11 cellular contexts compared by ENCODE assay signal in genomic region chr1:161548749-161549406, GRCh38. TPM values are rescaled to one million over a fixed set of nuclear protein-coding genes. Genes with fewer than 3 reads are reported as not detected.
DNase-seq lines count a peak whose midpoint lies in the region; ATAC-seq and TF ChIP-seq lines count a peak whose summit lies in the region.
"Not testable (repeated sequence)": the region's sequence is repeated elsewhere in the genome, so short reads cannot be mapped to it uniquely, and the experiment has no call there.
"Had no signal": no experiment of that assay in that cellular context is flagged by ENCODE, and none has a peak within 500 bp of the region (broad histone marks: within the 10 kb centered on the region; RNA-seq: fewer than 3 reads in every experiment).

No MANE protein-coding gene starts in this region.

- not testable (repeated sequence) for H3K4me1 ChIP-seq in heart left ventricle; right cardiac atrium (ENCODE audit: control insufficient read depth, insufficient read depth, low read length); right lobe of liver

- 83 to 100% (median 90%) methylated on average over 1 of the region's 2 CpGs for WGBS in heart left ventricle, 4 donors
- 74% methylated on average over 1 of the region's 2 CpGs for WGBS in right cardiac atrium
- WGBS in right lobe of liver (ENCODE audit: insufficient coverage, low coverage, low lambda C conversion rate, missing lambda C conversion rate), result 30% methylated on average over 1 of the region's 2 CpGs

- H3K27ac Mint-ChIP-seq in dendritic cell treated with granulocyte-macrophage colony-stimulating factor and Interleukin-4, amounts not matched to agents 40 ng/mL and 50 ng/mL, for 4 days, result peak overlapping the region; percentile 70
- H3K27ac Mint-ChIP-seq in natural killer cell, result peak overlapping the region; percentile 97 to 100
- H3K27ac Mint-ChIP-seq in stimulated activated effector memory CD8-positive, alpha-beta T cell treated with anti-CD3 and anti-CD28 coated beads, Interleukin-12 subunit alpha, Interleukin-12 subunit beta, amount 100 ng/mL, for 72 hours, result peak overlapping the region; percentile 61

- H3K27me3 Mint-ChIP-seq in dendritic cell treated with granulocyte-macrophage colony-stimulating factor and Interleukin-4, amounts not matched to agents 40 ng/mL and 50 ng/mL, for 4 days; natural killer cell (ENCODE audit: low read depth in 2 of 2): not testable (repeated sequence)

- H3K9me3 ChIP-seq in heart left ventricle; right cardiac atrium (ENCODE audit: control insufficient read depth, low read length); right lobe of liver: not testable (repeated sequence)

- H3K36me3 ChIP-seq in heart left ventricle, right lobe of liver: not testable (repeated sequence)

- not testable (repeated sequence) for H3K9me3 Mint-ChIP-seq in dendritic cell treated with granulocyte-macrophage colony-stimulating factor and Interleukin-4, amounts not matched to agents 40 ng/mL and 50 ng/mL, for 4 days; natural killer cell; stimulated activated effector memory CD8-positive, alpha-beta T cell treated with anti-CD3 and anti-CD28 coated beads, Interleukin-12 subunit alpha, Interleukin-12 subunit beta, amount 100 ng/mL, for 72 hours

- H3K4me3 ChIP-seq in heart left ventricle, result peak overlapping the region in 1 of 12 donors; percentile 53
- not testable (repeated sequence) for H3K4me3 ChIP-seq in right cardiac atrium (ENCODE audit: low read length)
- peak overlapping the region in 1 of 3 donors; percentile 13 for H3K4me3 ChIP-seq in right lobe of liver

- peak overlapping the region; percentile 57 for H3K4me3 Mint-ChIP-seq in dendritic cell treated with granulocyte-macrophage colony-stimulating factor and Interleukin-4, amounts not matched to agents 40 ng/mL and 50 ng/mL, for 4 days
- peak overlapping the region; percentile 92 for H3K4me3 Mint-ChIP-seq in natural killer cell
- peak overlapping the region; percentile 25 for H3K4me3 Mint-ChIP-seq in stimulated activated effector memory CD8-positive, alpha-beta T cell treated with anti-CD3 and anti-CD28 coated beads, Interleukin-12 subunit alpha, Interleukin-12 subunit beta, amount 100 ng/mL, for 72 hours

- not testable (repeated sequence) for H3K36me3 Mint-ChIP-seq in dendritic cell treated with granulocyte-macrophage colony-stimulating factor and Interleukin-4, amounts not matched to agents 40 ng/mL and 50 ng/mL, for 4 days (ENCODE audit: low read depth); natural killer cell; stimulated activated effector memory CD8-positive, alpha-beta T cell treated with anti-CD3 and anti-CD28 coated beads, Interleukin-12 subunit alpha, Interleukin-12 subunit beta, amount 100 ng/mL, for 72 hours

- intact Hi-C loops in dendritic cell treated with granulocyte-macrophage colony-stimulating factor and Interleukin-4, amounts not matched to agents 40 ng/mL and 50 ng/mL, for 4 days (cut with micrococcal nuclease); heart left ventricle (cut with DNase I); right cardiac atrium (cut with DNase I); right lobe of liver (cut with DNase I): not testable (repeated sequence)
- intact Hi-C loops in natural killer cell (cut with micrococcal nuclease), result loop anchor here (10.0 kb wide), 3 partner anchors 176 to 794 kb away; partner anchors contain the start of genes FCER1G and FCRLB

- not testable (repeated sequence) for H3K27me3 ChIP-seq in heart left ventricle; right cardiac atrium (ENCODE audit: control insufficient read depth, insufficient read depth); right lobe of liver

- TF ChIP-seq CTCF in heart left ventricle (IDR thresholded peaks at IDR 0.05); right lobe of liver (IDR thresholded peaks at IDR 0.05); natural killer cell (IDR thresholded peaks at IDR 0.05): not testable (repeated sequence)

- not testable (repeated sequence) for DNase-seq in heart left ventricle; right cardiac atrium; natural killer cell; stimulated activated effector memory CD8-positive, alpha-beta T cell treated with anti-CD3 and anti-CD28 coated beads, Interleukin-12 subunit alpha, Interleukin-12 subunit beta, amount 100 ng/mL, for 72 hours (ENCODE audit: low spot score in 2 of 2)
- peak in 1 of 3 donors; percentile 60 for DNase-seq in right lobe of liver

- H3K27ac ChIP-seq in heart left ventricle, result peak overlapping the region in 1 of 12 donors; percentile 89
- H3K27ac ChIP-seq in right cardiac atrium (ENCODE audit: low read length), result peak overlapping the region; percentile 8
- H3K27ac ChIP-seq in right lobe of liver, result peak overlapping the region; percentile 29 to 39 (median 38)

- peaks cover 30% of the 10 kb centered on the region for H3K4me1 Mint-ChIP-seq in dendritic cell treated with granulocyte-macrophage colony-stimulating factor and Interleukin-4, amounts not matched to agents 40 ng/mL and 50 ng/mL, for 4 days (ENCODE audit: low read depth)
- peaks cover 49 to 67% of the 10 kb centered on the region in 2 donors for H3K4me1 Mint-ChIP-seq in natural killer cell
- peaks cover 14% of the 10 kb centered on the region for H3K4me1 Mint-ChIP-seq in stimulated activated effector memory CD8-positive, alpha-beta T cell treated with anti-CD3 and anti-CD28 coated beads, Interleukin-12 subunit alpha, Interleukin-12 subunit beta, amount 100 ng/mL, for 72 hours

- TF ChIP-seq POLR2A in heart left ventricle (IDR thresholded peaks at IDR 0.05); right lobe of liver (IDR thresholded peaks at IDR 0.05): not testable (repeated sequence)

- ATAC-seq in heart left ventricle (peak in 3 of 4 donors; percentile 56 to 70 (median 67)), right cardiac atrium (peak; percentile 55 to 63), right lobe of liver (peak; percentile 84 to 92 (median 88))
- not testable (repeated sequence) for ATAC-seq in natural killer cell; stimulated activated effector memory CD8-positive, alpha-beta T cell treated with anti-CD3 and anti-CD28 coated beads, Interleukin-12 subunit alpha, Interleukin-12 subunit beta, amount 100 ng/mL, for 72 hours

RNA-seq across cellular contexts. Expression of gene FCGR3A, which starts 0.7 kb away (rescaled TPM):
- total RNA-seq in heart left ventricle (100 to 1,000 TPM in 1 of 9 donors, 10 to 100 TPM in 3, 1 to 10 TPM in 5; 1.8 to 204 (median 9.2) TPM), right cardiac atrium (10 to 100 TPM; 42.7 to 73.9 (median 69.1) TPM), right lobe of liver (100 to 1,000 TPM in 1 of 6 experiments, 10 to 100 TPM in 5; 17.6 to 127 (median 31.2) TPM), natural killer cell (100 to 1,000 TPM; 557 to 892 (median 848) TPM)
- polyA plus RNA-seq in heart left ventricle (1 to 10 TPM; 3.2 to 9.9 TPM), right cardiac atrium (14.6 TPM)
- total RNA-seq: G401, H4, HFFc6, HT1080 had no signal

RNA-seq across cellular contexts. Expression of gene HSPA6, which starts 24.5 kb away (rescaled TPM):
- total RNA-seq in heart left ventricle (1 to 10 TPM in 3 of 9 donors, under 1 TPM in 6; 0.27 to 5.9 (median 0.93) TPM), right cardiac atrium (1 to 10 TPM in 3 of 4 donors, under 1 TPM in 1; 0.71 to 3.0 (median 2.1) TPM), right lobe of liver (1 to 10 TPM in 4 of 6 experiments, under 1 TPM in 2; 0.59 to 3.1 (median 1.6) TPM), natural killer cell (1 to 10 TPM; 5.8 to 6.5 (median 6.0) TPM)
- polyA plus RNA-seq in heart left ventricle (1 to 10 TPM in 1 of 2 donors, under 1 TPM in 1; 0.65 to 1.3 TPM), right cardiac atrium (0.75 TPM)

RNA-seq across cellular contexts. Expression of gene FCGR2A, which starts 43.6 kb away (rescaled TPM):
- 100 to 1,000 TPM in 1 of 9 donors, 10 to 100 TPM in 7, 1 to 10 TPM in 1; 9.7 to 131 (median 11.7) TPM for total RNA-seq in heart left ventricle
- polyA plus RNA-seq in heart left ventricle, result 10 to 100 TPM in 1 of 2 donors, 1 to 10 TPM in 1; 5.2 to 11.4 TPM
- total RNA-seq in right cardiac atrium, result 10 to 100 TPM; 10.3 to 29.5 (median 19.7) TPM
- 5.7 TPM for polyA plus RNA-seq in right cardiac atrium
- total RNA-seq in right lobe of liver, result 10 to 100 TPM in 3 of 6 experiments, 1 to 10 TPM in 3; 4.7 to 22.1 (median 13.6) TPM
- total RNA-seq in natural killer cell, result 10 to 100 TPM in 2 of 3 donors, 1 to 10 TPM in 1; 7.5 to 34.6 (median 13.9) TPM
- polyA plus RNA-seq: CD4-positive, alpha-beta memory T cell had no signal

Comparison
In these comparisons a context has a peak if more than half of its experiments do, and no peak if none do; other contexts are left out.
1. H3K4me3 Mint-ChIP-seq: peak in every context shown above with its lines; median percentile 92 in natural killer cell; 57 in dendritic cell treated with granulocyte-macrophage colony-stimulating factor and Interleukin-4, amounts not matched to agents 40 ng/mL and 50 ng/mL, for 4 days; 25 in stimulated activated effector memory CD8-positive, alpha-beta T cell treated with anti-CD3 and anti-CD28 coated beads, Interleukin-12 subunit alpha, Interleukin-12 subunit beta, amount 100 ng/mL, for 72 hours.